Comparison of ENCODE assay signal across 8 cellular contexts in the genomic region with DNA sequence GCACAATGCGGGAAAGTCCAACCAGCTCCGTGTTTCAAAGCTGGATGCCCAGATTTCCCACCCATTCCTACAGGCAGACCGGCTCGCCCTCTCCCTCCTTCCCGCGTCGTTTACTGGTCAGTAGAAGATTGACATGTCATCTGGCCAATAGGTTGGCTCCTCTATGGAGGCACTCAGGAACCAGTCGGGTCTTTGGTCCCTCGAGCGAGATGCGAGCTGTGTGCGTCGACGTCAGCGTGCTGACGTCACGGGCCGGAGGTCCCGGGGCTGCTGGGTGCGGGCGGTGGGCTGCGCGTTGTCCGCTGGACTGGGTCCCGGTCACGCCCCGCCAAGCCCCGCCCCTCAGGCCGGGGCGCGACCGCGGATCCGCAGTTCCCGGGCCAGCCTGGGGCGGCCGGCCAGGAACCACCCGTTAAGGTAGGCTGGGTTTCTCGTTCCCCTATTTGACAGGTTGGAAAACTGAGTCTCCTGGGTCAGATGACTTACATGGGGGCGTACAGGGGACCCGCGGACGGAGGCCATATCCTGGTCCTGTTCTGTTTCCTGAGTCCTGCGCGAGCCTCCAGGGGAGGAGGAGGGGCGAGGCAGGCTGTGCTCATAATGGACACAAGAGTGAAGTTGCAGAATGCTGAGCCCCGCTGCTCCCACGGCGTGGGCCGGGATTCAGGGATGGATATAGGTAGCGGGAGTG. TPM values are rescaled to one million over a fixed set of nuclear protein-coding genes. Genes with fewer than 3 reads are reported as not detected.
A peak's percentile ranks its signal among the peaks of the same experiment; 100 is the strongest.
DNase-seq lines count a peak whose midpoint lies in the region; ATAC-seq, FAIRE-seq and TF ChIP-seq lines count a peak whose summit lies in the region.

A gene with protein sequence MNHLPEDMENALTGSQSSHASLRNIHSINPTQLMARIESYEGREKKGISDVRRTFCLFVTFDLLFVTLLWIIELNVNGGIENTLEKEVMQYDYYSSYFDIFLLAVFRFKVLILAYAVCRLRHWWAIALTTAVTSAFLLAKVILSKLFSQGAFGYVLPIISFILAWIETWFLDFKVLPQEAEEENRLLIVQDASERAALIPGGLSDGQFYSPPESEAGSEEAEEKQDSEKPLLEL (plus strand): TSS at position 242 of the 691 bp plus-strand sequence. CDS start 29,260 bp downstream, outside the sequence.

- FAIRE-seq in HepG2 (lab: Jason Lieb, UNC): peak; percentile 92

- peak within 1 kb of the TSS; percentile 66 for H3K27ac ChIP-seq in HepG2 (ENCODE audit: extremely low read length, insufficient read depth, low read length)

- BruUV-seq in HepG2 (replicated peaks; lab: Mats Ljungman, UMichigan): no TSS peak

- no peak for TF ChIP-seq CTCF in HepG2 (CRISPR knock-in tag; IDR thresholded peaks at IDR 0.05)

- in situ Hi-C loops in HepG2 (cut with HindIII; ENCODE audit: extremely low pct_ligation_motif_present, low pct_unique_long_range_greater_than_20kb): no loop called here

- ATAC-seq in GM19397 (IDR thresholded peaks at IDR 0.05; ENCODE audit: unreplicated experiment): peak; percentile 98
- ATAC-seq in HG03571 (IDR thresholded peaks at IDR 0.05; ENCODE audit: unreplicated experiment): peak; percentile 99
- peak; percentile 99 for ATAC-seq in HepG2

- H3K79me2 ChIP-seq in HepG2 (ENCODE audit: insufficient read depth, low read length): peaks cover 20% of the 10 kb centered on the region

- no peaks in the 10 kb centered on the region for H3K36me3 ChIP-seq in HepG2 (replicated peaks in 1 of 2; ENCODE audit: control insufficient read depth in 1 of 2, insufficient read depth in 2 of 2, low read length in 2 of 2)

- POLR2A ChIA-PET in HepG2 (lab: Yijun Ruan, JAX): interaction anchor here (1.2 to 1.8 kb wide), 8 partner anchors 17 to 1206 kb away, joined by 3 to 11 read pairs (median 6); partner anchors contain the start of genes EPDR1 and SFRP4

- peak within 1 kb of the TSS; percentile 77 for H3K4me2 ChIP-seq in HepG2 (ENCODE audit: low read depth, low read length)

- TF ChIP-seq RAD21 in HepG2 (CRISPR knock-in tag; IDR thresholded peaks at IDR 0.05): no peak

- no peaks in the 10 kb centered on the region for H4K20me1 ChIP-seq in HepG2 (ENCODE audit: insufficient read depth, low read length)

- CTCF ChIA-PET in HepG2 (lab: Yijun Ruan, JAX; ENCODE audit: low intra/inter-chr PET ratio, low total read pairs): no interaction called here

- peak within 1 kb of the TSS; percentile 81 to 94 (median 85) for H3K4me3 ChIP-seq in HepG2 (replicated peaks in 1 of 3; ENCODE audit: insufficient read depth in 1 of 3, low read depth in 2 of 3, low read length in 3 of 3)

- H3K9me3 ChIP-seq in HepG2 (ENCODE audit: low read length): no peaks in the 10 kb centered on the region

- DNase-seq in CD1c-positive myeloid dendritic cell (ENCODE audit: extremely low spot score) (peak; percentile 99), NCI-H82 (lab: John Stamatoyannopoulos, UW) (peak; percentile 100), dermis microvascular lymphatic vessel endothelial cell (ENCODE audit: low read depth in 2 of 2) (peak; percentile 100), HepG2 (ENCODE audit: low spot score) (peak; percentile 99)
- DNase-seq in activated CD4-positive, alpha-beta T cell treated with anti-CD3 and anti-CD28 coated beads, Interleukin-2, amount 50 U/mL, for 48 hours: peak; percentile 88 to 92
- DNase-seq in stimulated activated CD4-positive, alpha-beta T cell treated with anti-CD3 and anti-CD28 coated beads, Interleukin-4, amount 100 ng/mL, for 1 hour: peak; percentile 82

- H2AFZ ChIP-seq in HepG2 (ENCODE audit: low read length): peak within 1 kb of the TSS; percentile 92

- no peaks in the 10 kb centered on the region; a peak in 1 of 5 replicates for H3K27me3 ChIP-seq in HepG2 (ENCODE audit: control insufficient read depth in 1 of 2, insufficient read depth in 2 of 2, low read length in 2 of 2)

- intact Hi-C loops in HepG2 (cut with micrococcal nuclease; ENCODE audit: unreplicated experiment): loop anchor here (1.0 to 5.0 kb wide), 5 partner anchors 19 to 261 kb away; partner anchors contain the start of gene SFRP4

- TF ChIP-seq EP300 in HepG2 (IDR thresholded peaks at IDR 0.05; ENCODE audit: low read depth in 2 of 2, low read length in 2 of 2) (no peak), HepG2 (CRISPR knock-in tag; IDR thresholded peaks at IDR 0.05; ENCODE audit: borderline replicate concordance) (no peak)

- WGBS in HepG2 (ENCODE audit: low lambda C conversion rate): no CpG with 5 or more reads among the region's 51 CpGs

- peaks cover 18% of the 10 kb centered on the region for H3K4me1 ChIP-seq in HepG2 (ENCODE audit: insufficient read depth, low read length)

- TF ChIP-seq POLR2A in HepG2 (IDR thresholded peaks at IDR 0.05; ENCODE audit: insufficient read depth in 1 of 2, low read depth in 2 of 2, low read length in 2 of 2): peak; percentile 62 to 71

- peak within 1 kb of the TSS; percentile 77 for H3K9ac ChIP-seq in HepG2 (ENCODE audit: insufficient read depth, low read depth, low read length)

TF ChIP-seq in HepG2, 621 proteins besides CTCF, POLR2A, EP300 and RAD21 (continues in another document):
- TF ChIP-seq RBAK (CRISPR knock-in tag; IDR thresholded peaks at IDR 0.05): no peak
- TF ChIP-seq CEBPZ (IDR thresholded peaks at IDR 0.05; ENCODE audit: low read length): no peak
- peak; percentile 82 for TF ChIP-seq ZNF883 (CRISPR knock-in tag; IDR thresholded peaks at IDR 0.05; ENCODE audit: not compliant biosample characterization)
- no peak for TF ChIP-seq AGO2 (optimal IDR thresholded peaks at IDR 0.05; ENCODE audit: low read depth, low read length)
- no peak for TF ChIP-seq ZBTB33 (CRISPR knock-in tag; IDR thresholded peaks at IDR 0.05)
- peak; percentile 12 for TF ChIP-seq TEAD3 (CRISPR knock-in tag; optimal IDR thresholded peaks at IDR 0.05; ENCODE audit: borderline replicate concordance)

RNA-seq across cellular contexts. Expression of the gene that starts here (rescaled TPM):
- total RNA-seq in dermis microvascular lymphatic vessel endothelial cell (99.6 and 102 TPM in 2 replicates), HepG2 (2016; rRNA removed; fragmentation: Illumina TruSeq; extraction: Trizol) (38.2 and 42.3 TPM in 2 replicates)
- total RNA-seq in HepG2 (2016; cell fraction: cytosol; rRNA removed; fragmentation: Illumina TruSeq; extraction: Trizol; ENCODE audit: low read depth): 87.5 and 103 TPM in 2 replicates
- total RNA-seq in HepG2 (2016; cell fraction: insoluble cytoplasmic fraction; rRNA removed; fragmentation: Illumina TruSeq; extraction: Trizol): 39.9 and 44.0 TPM in 2 replicates
- 116 and 126 TPM in 2 replicates for total RNA-seq in HepG2 (2016; cell fraction: membrane; rRNA removed; fragmentation: Illumina TruSeq; extraction: Trizol)
- total RNA-seq in HepG2 (2016; cell fraction: nucleus; rRNA removed; fragmentation: Illumina TruSeq; extraction: Trizol): 23.4 and 26.6 TPM in 2 replicates
- 30.0 and 37.3 TPM in 2 replicates for polyA plus RNA-seq in HepG2 (2011; rRNA removed)
- polyA plus RNA-seq in HepG2 (2011; cell fraction: cytosol; rRNA removed): 23.6 and 30.4 TPM in 2 replicates
- 6.3 and 8.6 TPM in 2 replicates for polyA plus RNA-seq in HepG2 (2011; cell fraction: nucleus; rRNA removed)
- polyA plus RNA-seq in HepG2 (2012): 25.5 and 25.9 TPM in 2 replicates
- polyA plus RNA-seq in HepG2 (2016; cell fraction: cytosol; fragmentation: Illumina TruSeq; extraction: Trizol; ENCODE audit: low read depth): 95.7 and 120 TPM in 2 replicates
- 36.5 and 40.5 TPM in 2 replicates for polyA plus RNA-seq in HepG2 (2016; cell fraction: insoluble cytoplasmic fraction; fragmentation: Illumina TruSeq; extraction: Trizol; ENCODE audit: low read depth)
- polyA plus RNA-seq in HepG2 (2016; cell fraction: membrane; fragmentation: Illumina TruSeq; extraction: Trizol; ENCODE audit: low read depth): 105 and 119 TPM in 2 replicates
- polyA plus RNA-seq in HepG2 (2016; cell fraction: nucleus; fragmentation: Illumina TruSeq; extraction: Trizol; ENCODE audit: insufficient read depth, low read depth): 29.8 and 34.2 TPM in 2 replicates
- polyA minus RNA-seq in HepG2 (2011; rRNA and poly(A)+ RNA removed; ENCODE audit: low replicate concordance): 4.3 and 10.2 TPM in 2 replicates
- 14.2 and 17.9 TPM in 2 replicates for polyA minus RNA-seq in HepG2 (2011; cell fraction: cytosol; rRNA and poly(A)+ RNA removed)
- 12.2 and 19.9 TPM in 2 replicates for polyA minus RNA-seq in HepG2 (2011; cell fraction: nucleus; rRNA and poly(A)+ RNA removed)

Comparison
In these comparisons a context has a peak if more than half of its experiments do, and no peak if none do; other contexts are left out.
1. Peak in every context shown above with its lines: DNase-seq, ATAC-seq, H3K4me3 ChIP-seq and H3K27ac ChIP-seq.